In the genomic region with DNA sequence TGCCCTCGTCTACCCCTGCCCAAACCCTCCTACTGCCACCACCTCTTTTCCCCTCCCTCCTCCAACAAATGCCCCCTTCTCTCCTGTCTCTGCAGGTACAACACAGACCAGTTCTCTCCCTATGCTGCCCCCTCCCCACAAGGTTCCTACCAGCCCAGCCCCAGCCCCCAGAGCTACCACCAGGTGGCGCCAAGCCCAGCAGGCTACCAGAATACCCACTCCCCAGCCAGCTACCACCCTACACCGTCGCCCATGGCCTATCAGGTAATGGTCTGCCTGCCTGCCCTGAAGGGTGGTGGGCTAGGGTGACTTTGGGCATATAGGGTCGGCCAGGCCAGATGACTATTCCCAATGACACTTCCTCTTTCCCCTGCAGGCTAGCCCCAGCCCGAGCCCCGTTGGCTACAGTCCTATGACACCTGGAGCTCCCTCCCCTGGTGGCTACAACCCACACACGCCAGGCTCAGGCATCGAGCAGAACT, we compare ENCODE assay signal across 8 cellular contexts. TPM values are rescaled to one million over a fixed set of nuclear protein-coding genes. Genes with fewer than 3 reads are reported as not detected.
DNase-seq lines count a peak whose midpoint lies in the region; ATAC-seq, FAIRE-seq and TF ChIP-seq lines count a peak whose summit lies in the region.

No MANE protein-coding gene starts in this region.

- POLR2A ChIA-PET in activated naive CD8-positive, alpha-beta T cell treated with anti-CD3 and anti-CD28 coated beads, Interleukin-2, amount 10 ng/mL, durations not matched to agents 7 days and 5 days (lab: Charles Lee): interaction anchor here (0.7 kb wide), 2 partner anchors 26 to 58 kb away, joined by 3 to 4 read pairs; partner anchors contain the start of gene EID2B

- no peaks in the 10 kb centered on the region for H4K20me1 ChIP-seq in SU-DHL-6 (ENCODE audit: low read depth, low read length)

- no peaks in the 10 kb centered on the region for H3K79me2 ChIP-seq in SU-DHL-6 (ENCODE audit: insufficient read depth, low read length)

- no peak overlapping the region for H2AFZ ChIP-seq in SU-DHL-6 (ENCODE audit: low read depth, low read length, severe bottlenecking)

- no peaks in the 10 kb centered on the region; the same call in 1 of the 2 replicates for H3K36me3 ChIP-seq in SU-DHL-6 (ENCODE audit: low read length)
- H3K36me3 ChIP-seq in spleen: peaks cover 8 to 83% (median 72%) of the 10 kb centered on the region in 6 donors

- peak; percentile 57 for ATAC-seq in activated naive CD8-positive, alpha-beta T cell treated with anti-CD3 and anti-CD28 coated beads, Interleukin-2, amount 10 ng/mL, durations not matched to agents 7 days and 5 days (ENCODE audit: low read depth)
- ATAC-seq in left ventricle myocardium superior (peak; percentile 68), HG03469 (IDR thresholded peaks at IDR 0.05; ENCODE audit: unreplicated experiment) (no peak)

- H3K4me3 Mint-ChIP-seq in activated naive CD8-positive, alpha-beta T cell treated with anti-CD3 and anti-CD28 coated beads, Interleukin-2, amount 10 ng/mL, durations not matched to agents 7 days and 5 days: no peak overlapping the region

- intact Hi-C loops in left ventricle myocardium superior (cut with micrococcal nuclease): no loop called here
- intact Hi-C loops in spleen (cut with DNase I; ENCODE audit: low total_unique reads): no loop called here

- H3K27me3 Mint-ChIP-seq in activated naive CD8-positive, alpha-beta T cell treated with anti-CD3 and anti-CD28 coated beads, Interleukin-2, amount 10 ng/mL, durations not matched to agents 7 days and 5 days: no peaks in the 10 kb centered on the region

- H3K4me3 ChIP-seq in SU-DHL-6 (ENCODE audit: insufficient read depth, low read length, poor library complexity, severe bottlenecking) (no peak overlapping the region), spleen (no peak overlapping the region)

- WGBS in spleen, 5 donors: 50 to 72% (median 56%) methylated on average over 5 to 9 of the region's 9 CpGs

- no peak for FAIRE-seq in H54 (lab: Jason Lieb, UNC)

- DNase-seq in Ammon's horn (ENCODE audit: low spot score) (peak; percentile 43), HK-2 (ENCODE audit: unreplicated experiment) (peak; percentile 50), left ventricle myocardium superior (peak; percentile 79), spleen (peak; percentile 90), H54 (ENCODE audit: insufficient read length, low spot score) (no peak)
- peak; percentile 75 for DNase-seq in activated naive CD8-positive, alpha-beta T cell treated with anti-CD3 and anti-CD28 coated beads, Interleukin-2, amount 10 ng/mL, durations not matched to agents 7 days and 5 days

- H3K27me3 ChIP-seq in SU-DHL-6 (ENCODE audit: low read length) (no peaks in the 10 kb centered on the region), spleen (replicated peaks in 1 of 7) (no peaks in the 10 kb centered on the region)

- peak overlapping the region; percentile 22 for H3K27ac Mint-ChIP-seq in activated naive CD8-positive, alpha-beta T cell treated with anti-CD3 and anti-CD28 coated beads, Interleukin-2, amount 10 ng/mL, durations not matched to agents 7 days and 5 days

- no peak overlapping the region for H3K4me2 ChIP-seq in SU-DHL-6 (ENCODE audit: low read depth, low read length, poor library complexity, severe bottlenecking)

- no peak overlapping the region for H3K9ac ChIP-seq in SU-DHL-6 (ENCODE audit: low read length)

- H3K4me1 Mint-ChIP-seq in activated naive CD8-positive, alpha-beta T cell treated with anti-CD3 and anti-CD28 coated beads, Interleukin-2, amount 10 ng/mL, durations not matched to agents 7 days and 5 days: peaks cover 9% of the 10 kb centered on the region

- peaks cover 6% of the 10 kb centered on the region for H3F3A ChIP-seq in SU-DHL-6 (ENCODE audit: insufficient read depth)

- TF ChIP-seq POLR2A in spleen (IDR thresholded peaks at IDR 0.05) (no peak), H54 (IDR thresholded peaks at IDR 0.05; ENCODE audit: low read depth, low read length) (no peak)

- H3K9me3 ChIP-seq in SU-DHL-6 (ENCODE audit: insufficient read depth, low read length) (no peaks in the 10 kb centered on the region), spleen (no peaks in the 10 kb centered on the region)

- H3K36me3 Mint-ChIP-seq in activated naive CD8-positive, alpha-beta T cell treated with anti-CD3 and anti-CD28 coated beads, Interleukin-2, amount 10 ng/mL, durations not matched to agents 7 days and 5 days: peaks cover 26% of the 10 kb centered on the region

- TF ChIP-seq CTCF in SU-DHL-6 (IDR thresholded peaks at IDR 0.05; ENCODE audit: insufficient read depth, low read length, poor library complexity, severe bottlenecking) (peak; percentile 93), spleen (IDR thresholded peaks at IDR 0.05 in 8 of 11, conservative IDR thresholded peaks at IDR 0.05 in 3 of 11) (peak; percentile 62 to 84 (median 76))

- H3K9me3 Mint-ChIP-seq in activated naive CD8-positive, alpha-beta T cell treated with anti-CD3 and anti-CD28 coated beads, Interleukin-2, amount 10 ng/mL, durations not matched to agents 7 days and 5 days: no peaks in the 10 kb centered on the region

- no peaks in the 10 kb centered on the region for H3K4me1 ChIP-seq in spleen

- H3K9me2 ChIP-seq in SU-DHL-6 (replicated peaks; ENCODE audit: insufficient read depth, low read length): no peaks in the 10 kb centered on the region

- no peak overlapping the region for H3K27ac ChIP-seq in SU-DHL-6 (ENCODE audit: low read depth, low read length)
- H3K27ac ChIP-seq in spleen: peak overlapping the region in 2 of 8 donors; percentile 11 to 18

RNA-seq across cellular contexts. Expression of gene TIMM50, which starts 6.5 kb away (rescaled TPM):
- 10 to 100 TPM; 42.8 to 46.8 TPM for total RNA-seq in activated naive CD8-positive, alpha-beta T cell treated with anti-CD3 and anti-CD28 coated beads, Interleukin-2, amount 10 ng/mL, durations not matched to agents 7 days and 5 days
- total RNA-seq in left ventricle myocardium superior: 75.3 TPM
- 10 to 100 TPM; 30.3 to 51.5 (median 41.8) TPM for total RNA-seq in spleen
- 10 to 100 TPM; 36.2 to 46.0 (median 40.7) TPM for polyA plus RNA-seq in spleen

RNA-seq across cellular contexts. Expression of gene DLL3, which starts 24.6 kb away (rescaled TPM):
- total RNA-seq in activated naive CD8-positive, alpha-beta T cell treated with anti-CD3 and anti-CD28 coated beads, Interleukin-2, amount 10 ng/mL, durations not matched to agents 7 days and 5 days: under 1 TPM; 0.19 to 0.23 TPM
- total RNA-seq in left ventricle myocardium superior (not detected), spleen (under 1 TPM in 2 of 7 donors, not detected in 5; 0.16 to 0.27 TPM)
- under 1 TPM; 0.52 to 0.68 (median 0.58) TPM for polyA plus RNA-seq in spleen

RNA-seq across cellular contexts. Expression of gene SUPT5H, which starts 28.8 kb away (rescaled TPM):
- 100 to 1,000 TPM; 173 to 176 TPM for total RNA-seq in activated naive CD8-positive, alpha-beta T cell treated with anti-CD3 and anti-CD28 coated beads, Interleukin-2, amount 10 ng/mL, durations not matched to agents 7 days and 5 days
- total RNA-seq in left ventricle myocardium superior: 85.8 TPM
- 100 to 1,000 TPM; 103 to 125 (median 108) TPM for total RNA-seq in spleen
- polyA plus RNA-seq in spleen: 100 to 1,000 TPM in 2 of 3 donors, 10 to 100 TPM in 1; 95.8 to 225 (median 198) TPM

RNA-seq across cellular contexts. Expression of gene RPS16, which starts 38.4 kb away (rescaled TPM):
- total RNA-seq in activated naive CD8-positive, alpha-beta T cell treated with anti-CD3 and anti-CD28 coated beads, Interleukin-2, amount 10 ng/mL, durations not matched to agents 7 days and 5 days: 1,000 to 10,000 TPM; 2,294 to 2,369 TPM
- total RNA-seq in left ventricle myocardium superior: 1,154 TPM
- total RNA-seq in spleen: 1,000 to 10,000 TPM; 1,378 to 2,109 (median 1,598) TPM
- polyA plus RNA-seq in spleen: 1,000 to 10,000 TPM; 5,364 to 5,747 (median 5,635) TPM

RNA-seq across cellular contexts. Expression of gene SELENOV, which starts 40.8 kb away (rescaled TPM):
- not detected for total RNA-seq in activated naive CD8-positive, alpha-beta T cell treated with anti-CD3 and anti-CD28 coated beads, Interleukin-2, amount 10 ng/mL, durations not matched to agents 7 days and 5 days
- total RNA-seq in left ventricle myocardium superior (not detected), spleen (not detected)
- polyA plus RNA-seq in spleen: not detected
